ENCODE assay signal across 14 cellular contexts in genomic region chr17:75396025-75396424, GRCh38. TPM values are rescaled to one million over a fixed set of nuclear protein-coding genes. Genes with fewer than 3 reads are reported as not detected.
DNase-seq lines count a peak whose midpoint lies in the region; ATAC-seq and TF ChIP-seq lines count a peak whose summit lies in the region.
"Had no signal": no experiment of that assay in that cellular context is flagged by ENCODE, and none has a peak within 500 bp of the region (broad histone marks: within the 10 kb centered on the region; RNA-seq: fewer than 3 reads in every experiment).

No MANE protein-coding gene starts in this region.

- H3K4me1 Mint-ChIP-seq in activated CD4-positive, alpha-beta T cell treated with anti-CD3 and anti-CD28 coated beads for 36 hours, result peaks cover 63% of the 10 kb centered on the region
- H3K4me1 Mint-ChIP-seq in GM23338, result peaks cover 28% of the 10 kb centered on the region
- peaks cover 44% of the 10 kb centered on the region for H3K4me1 Mint-ChIP-seq in activated T-helper 17 cell treated with anti-CD3 and anti-CD28 coated beads, Interleukin-2, amount 50 U/mL, for 72 hours
- peaks cover 46% of the 10 kb centered on the region for H3K4me1 Mint-ChIP-seq in nephron progenitor cell

- H3K9me3 Mint-ChIP-seq in activated CD4-positive, alpha-beta T cell treated with anti-CD3 and anti-CD28 coated beads for 36 hours (ENCODE audit: low read depth), result no peaks in the 10 kb centered on the region
- H3K9me3 Mint-ChIP-seq in GM23338 (no peaks in the 10 kb centered on the region), nephron progenitor cell (peaks cover 7% of the 10 kb centered on the region)
- H3K9me3 Mint-ChIP-seq in activated T-helper 17 cell treated with anti-CD3 and anti-CD28 coated beads, Interleukin-2, amount 50 U/mL, for 72 hours, result no peaks in the 10 kb centered on the region

- DNase-seq in activated CD4-positive, alpha-beta T cell treated with anti-CD3 and anti-CD28 coated beads for 36 hours, result no peak
- no peak for DNase-seq in activated CD4-positive, alpha-beta T cell treated with anti-CD3 and anti-CD28 coated beads for 4 hours
- no peak for DNase-seq in GM23338 (ENCODE audit: low spot score)
- no peak for DNase-seq in nephron progenitor cell
- DNase-seq in amygdala (lab: John Stamatoyannopoulos, UW), result no peak
- no peak for DNase-seq in AG08395 (ENCODE audit: low spot score)
- DNase-seq: dermis blood vessel endothelial cell, mammary epithelial cell, MG63, OCI-M1, upper lobe of left lung had no signal

- H2AFZ ChIP-seq in GM23338, result no peak overlapping the region
- H2AFZ ChIP-seq: parathyroid adenoma had no signal

- no peak overlapping the region for H3K4me3 ChIP-seq in GM23338
- H3K4me3 ChIP-seq: upper lobe of left lung had no signal

- no peak overlapping the region for H3K4me2 ChIP-seq in GM23338

- H3K27me3 ChIP-seq in GM23338 (ENCODE audit: insufficient read depth), result no peaks in the 10 kb centered on the region
- H3K27me3 ChIP-seq: MG63, upper lobe of left lung had no signal

- H3K79me2 ChIP-seq in GM23338 (replicated peaks; ENCODE audit: insufficient read depth), result peaks cover 94% of the 10 kb centered on the region

- no peak for ATAC-seq in activated CD4-positive, alpha-beta T cell treated with anti-CD3 and anti-CD28 coated beads for 36 hours
- no peak for ATAC-seq in GM23338
- no peak for ATAC-seq in activated T-helper 17 cell treated with anti-CD3 and anti-CD28 coated beads, Interleukin-2, amount 50 U/mL, for 72 hours (replicated peaks)
- ATAC-seq in GM19463 (IDR thresholded peaks at IDR 0.05; ENCODE audit: unreplicated experiment), result no peak

- H3F3A ChIP-seq in GM23338 (replicated peaks; ENCODE audit: low read depth), result peaks cover 9% of the 10 kb centered on the region

- no peaks in the 10 kb centered on the region for H3K27me3 Mint-ChIP-seq in activated CD4-positive, alpha-beta T cell treated with anti-CD3 and anti-CD28 coated beads for 36 hours
- H3K27me3 Mint-ChIP-seq in GM23338 (ENCODE audit: insufficient read depth, low read depth, poor library complexity) (peaks cover 3% of the 10 kb centered on the region), nephron progenitor cell (ENCODE audit: low read depth, poor library complexity) (no peaks in the 10 kb centered on the region)
- no peaks in the 10 kb centered on the region for H3K27me3 Mint-ChIP-seq in activated T-helper 17 cell treated with anti-CD3 and anti-CD28 coated beads, Interleukin-2, amount 50 U/mL, for 72 hours

- H3K4me3 Mint-ChIP-seq in activated CD4-positive, alpha-beta T cell treated with anti-CD3 and anti-CD28 coated beads for 36 hours, result no peak overlapping the region
- H3K4me3 Mint-ChIP-seq in GM23338 (peak overlapping the region; percentile 20; the same call in 2 of the 3 replicates), nephron progenitor cell (peak overlapping the region; percentile 54)
- H3K4me3 Mint-ChIP-seq in activated T-helper 17 cell treated with anti-CD3 and anti-CD28 coated beads, Interleukin-2, amount 50 U/mL, for 72 hours, result peak overlapping the region; percentile 96

- peaks cover 18% of the 10 kb centered on the region; the same call in 1 of the 2 replicates for H4K20me1 ChIP-seq in GM23338 (replicated peaks; ENCODE audit: insufficient read depth)

- H3K36me3 Mint-ChIP-seq in activated CD4-positive, alpha-beta T cell treated with anti-CD3 and anti-CD28 coated beads for 36 hours (ENCODE audit: low read depth), result peaks cover 19% of the 10 kb centered on the region
- peaks cover 16% of the 10 kb centered on the region; the same call in 2 of the 3 replicates for H3K36me3 Mint-ChIP-seq in GM23338 (ENCODE audit: low read depth)
- H3K36me3 Mint-ChIP-seq in activated T-helper 17 cell treated with anti-CD3 and anti-CD28 coated beads, Interleukin-2, amount 50 U/mL, for 72 hours (ENCODE audit: low read depth), result peaks cover 74% of the 10 kb centered on the region
- peaks cover 16% of the 10 kb centered on the region for H3K36me3 Mint-ChIP-seq in nephron progenitor cell (ENCODE audit: low read depth)

- no peaks in the 10 kb centered on the region for H3K9me2 ChIP-seq in GM23338 (ENCODE audit: insufficient read depth)

- intact Hi-C loops in activated CD4-positive, alpha-beta T cell treated with anti-CD3 and anti-CD28 coated beads for 36 hours (cut with DNase I, micrococcal nuclease), result loop anchor here in 1 of 2 experiments (2.0 kb wide), 1 partner anchor 51 kb away; no protein-coding TSS in a partner anchor

- POLR2A ChIA-PET in activated CD4-positive, alpha-beta T cell treated with anti-CD3 and anti-CD28 coated beads for 36 hours (lab: Charles Lee), result interaction anchor here (1.0 to 1.4 kb wide), 2 partner anchors 10 to 107 kb away, joined by 7 to 8 read pairs; partner anchors contain the start of genes GRB2 and SLC25A19

- CTCF ChIA-PET in activated CD4-positive, alpha-beta T cell treated with anti-CD3 and anti-CD28 coated beads for 36 hours (lab: Charles Lee), result interaction anchor here (0.8 to 7.2 kb wide), 10 partner anchors 9 to 107 kb away, joined by 3 to 70 read pairs (median 6); partner anchors contain the start of genes GRB2 and SLC25A19

- no peak for TF ChIP-seq CTCF in GM23338 (conservative IDR thresholded peaks at IDR 0.05; ENCODE audit: low read depth in 2 of 2)
- no peak for TF ChIP-seq CTCF in nephron progenitor cell (IDR thresholded peaks at IDR 0.05)

- no peaks in the 10 kb centered on the region for H3K36me3 ChIP-seq in GM23338 (ENCODE audit: insufficient read depth)
- H3K36me3 ChIP-seq: upper lobe of left lung had no signal

- peaks cover 20% of the 10 kb centered on the region for H3K4me1 ChIP-seq in GM23338 (ENCODE audit: insufficient read depth)

- peak overlapping the region; percentile 65 for H3K27ac Mint-ChIP-seq in activated CD4-positive, alpha-beta T cell treated with anti-CD3 and anti-CD28 coated beads for 36 hours
- peak overlapping the region; percentile 9 for H3K27ac Mint-ChIP-seq in GM23338
- peak overlapping the region; percentile 87 for H3K27ac Mint-ChIP-seq in activated T-helper 17 cell treated with anti-CD3 and anti-CD28 coated beads, Interleukin-2, amount 50 U/mL, for 72 hours
- H3K27ac Mint-ChIP-seq in nephron progenitor cell, result peak overlapping the region; percentile 99

- peak overlapping the region; percentile 28; the same call in 1 of the 2 replicates for H3K27ac ChIP-seq in GM23338 (ENCODE audit: low read depth)
- H3K27ac ChIP-seq: upper lobe of left lung had no signal

TF ChIP-seq in GM23338, 12 proteins besides CTCF, POLR2A, EP300 and RAD21 (continues in another document):
- TF ChIP-seq ETS1 (IDR thresholded peaks at IDR 0.05) (no peak), ZNF114 (CRISPR knock-in tag; IDR thresholded peaks at IDR 0.05) (no peak), CREB1 (CRISPR knock-in tag; IDR thresholded peaks at IDR 0.05; ENCODE audit: low read depth) (no peak)

RNA-seq across cellular contexts. Expression of gene GRB2, which starts 9.5 kb away (rescaled TPM):
- 100 to 1,000 TPM; 157 to 168 TPM for total RNA-seq in activated CD4-positive, alpha-beta T cell treated with anti-CD3 and anti-CD28 coated beads for 36 hours
- total RNA-seq in GM23338 (2014; rRNA removed; shearing (Covaris generic)), result 112 and 121 TPM in 2 replicates
- polyA plus RNA-seq in GM23338 (2016; fragmentation: Nextera tagmentation; extraction: Ambion mirVana), result 89.0 and 99.9 TPM in 2 replicates
- total RNA-seq in activated T-helper 17 cell treated with anti-CD3 and anti-CD28 coated beads, Interleukin-2, amount 50 U/mL, for 72 hours, result 100 to 1,000 TPM; 141 to 163 TPM

Comparison
In these comparisons a context has a peak if more than half of its experiments do, and no peak if none do; other contexts are left out.
1. H3K27ac Mint-ChIP-seq: peak in every context shown above with its lines; median percentile 99 in nephron progenitor cell; 87 in activated T-helper 17 cell treated with anti-CD3 and anti-CD28 coated beads, Interleukin-2, amount 50 U/mL, for 72 hours; 65 in activated CD4-positive, alpha-beta T cell treated with anti-CD3 and anti-CD28 coated beads for 36 hours; 9 in GM23338.